8 cellular contexts compared by ENCODE assay signal in the genomic region with DNA sequence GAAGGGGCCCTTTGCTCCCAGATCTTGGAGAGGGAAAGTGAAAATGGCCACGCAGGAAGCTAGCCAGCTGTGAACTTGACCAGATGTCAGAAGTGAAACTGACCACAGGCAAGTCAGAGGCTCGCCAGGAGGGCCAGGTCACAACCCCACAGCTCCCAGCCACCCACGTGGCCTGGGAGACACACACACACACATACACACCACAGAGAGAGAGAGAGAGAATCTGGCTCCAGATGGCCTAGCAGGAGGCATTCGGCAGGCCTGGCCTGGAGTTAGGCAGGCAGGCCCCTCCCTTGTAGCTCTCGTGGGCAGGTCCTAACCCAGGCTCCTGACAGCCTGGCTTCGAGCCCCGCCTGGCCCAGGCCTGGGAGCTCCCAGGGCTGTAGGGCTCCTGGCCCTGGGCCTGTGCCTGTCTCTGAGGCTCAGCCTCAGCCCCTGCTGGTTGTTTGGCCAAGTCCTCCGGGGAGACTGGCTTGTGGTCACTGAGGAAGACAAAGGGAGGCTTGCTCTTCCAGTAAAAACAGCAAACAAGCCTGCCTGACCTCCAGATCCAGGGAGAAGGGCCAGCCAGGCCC.
DNase-seq lines count a peak whose midpoint lies in the region; TF ChIP-seq lines count a peak whose summit lies in the region.

No MANE protein-coding gene starts in this region.

- DNase-seq in GM13977 (ENCODE audit: low spot score) (peak; percentile 85), HFF-Myc (ENCODE audit: extremely low read depth, low read depth) (peak; percentile 89), NCI-H2171 treated with DMSO at 0.1 percent for 48 hours (lab: John Stamatoyannopoulos, UW) (peak; percentile 93), T47D (ENCODE audit: low read depth in 1 of 2, low spot score in 1 of 2) (peak; percentile 83 to 86), islet precursor cell (peak; percentile 99), smooth muscle cell of the brain vasculature (ENCODE audit: low read depth, low spot score) (peak; percentile 98), DMS79 (lab: John Stamatoyannopoulos, UW) (no peak)
- no peak for DNase-seq in central memory CD4-positive, alpha-beta T cell

- in situ Hi-C loops in GM13977 (cut with MboI; ENCODE audit: low pct_unique_long_range_greater_than_20kb, low sequenced_read_pairs, unreplicated experiment) (no loop called here), T47D (cut with HindIII; ENCODE audit: low pct_unique_long_range_greater_than_20kb, low sequenced_read_pairs) (no loop called here)

- no peak overlapping the region for H3K4me3 ChIP-seq in HFF-Myc (replicated peaks; ENCODE audit: low read depth, low read length)

- TF ChIP-seq CTCF in GM13977 (IDR thresholded peaks at IDR 0.05; ENCODE audit: extremely low read depth, insufficient read depth, missing control alignments) (no peak), HFF-Myc (IDR thresholded peaks at IDR 0.05; ENCODE audit: low read depth, low read length, missing control alignments) (peak; percentile 18)

Comparison
In these comparisons a context has a peak if more than half of its experiments do, and no peak if none do; other contexts are left out.
1. DNase-seq: peak in GM13977 (single experiment), HFF-Myc (single experiment), NCI-H2171 treated with DMSO at 0.1 percent for 48 hours (single experiment), T47D (2 of 2), islet precursor cell (single experiment) and smooth muscle cell of the brain vasculature (single experiment); none in DMS79 (single experiment) and central memory CD4-positive, alpha-beta T cell (single experiment).